ENCODE assay signal across 1 cellular context in genomic region chr22:40451230-40451629, GRCh38.
TF ChIP-seq lines count a peak whose summit lies in the region.

No MANE protein-coding gene starts in this region.

TF ChIP-seq in GM23338, 12 proteins besides CTCF, POLR2A, EP300 and RAD21 (continued from another document):
- no peak for TF ChIP-seq ZNF462 (CRISPR knock-in tag; IDR thresholded peaks at IDR 0.05)
- TF ChIP-seq REST (IDR thresholded peaks at IDR 0.05; ENCODE audit: unreplicated experiment): no peak
- no peak for TF ChIP-seq NANOG (IDR thresholded peaks at IDR 0.05; ENCODE audit: borderline replicate concordance)
- TF ChIP-seq POLR2AphosphoS5 (IDR thresholded peaks at IDR 0.05; ENCODE audit: low read depth): no peak
- TF ChIP-seq STAT1 (IDR thresholded peaks at IDR 0.05; ENCODE audit: unreplicated experiment): no peak
- no peak for TF ChIP-seq EZH2 (IDR thresholded peaks at IDR 0.05; ENCODE audit: low read depth, unreplicated experiment)
- no peak for TF ChIP-seq ZNF331 (CRISPR knock-in tag; IDR thresholded peaks at IDR 0.05; ENCODE audit: low read depth)
TF ChIP-seq in GM23338: peak in this region for 0.
